32 cellular contexts compared by ENCODE assay signal in the genomic region with DNA sequence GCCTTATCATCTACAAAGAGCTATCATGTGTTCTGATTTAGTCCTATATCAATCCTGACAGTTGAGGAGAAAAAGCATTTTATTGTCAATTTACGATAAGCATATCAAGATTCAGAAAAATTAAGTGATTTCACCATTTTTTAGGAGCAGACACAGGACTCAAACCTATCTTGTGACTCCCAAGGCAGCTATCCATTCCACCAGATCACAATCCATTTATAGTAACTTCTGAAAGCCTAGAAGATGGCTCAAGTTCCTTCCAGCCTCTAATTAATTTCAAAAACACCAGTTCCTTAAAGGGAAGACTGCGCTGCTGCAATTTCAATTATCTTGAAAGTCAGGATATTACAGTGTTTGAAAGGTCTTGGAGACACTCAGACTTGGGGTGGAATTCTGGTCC.
"Had no signal": no experiment of that assay in that cellular context is flagged by ENCODE, and none has a peak within 500 bp of the region (broad histone marks: within the 10 kb centered on the region; RNA-seq: fewer than 3 reads in every experiment).

No MANE protein-coding gene starts in this region.

- H3K4me3 ChIP-seq: adrenal gland, ascending aorta, body of pancreas, breast epithelium, cardiac muscle cell had no signal

- H3K9me3 ChIP-seq: adrenal gland, ascending aorta, body of pancreas, breast epithelium had no signal

- H3K27me3 ChIP-seq: adrenal gland, ascending aorta, body of pancreas, brain microvascular endothelial cell, breast epithelium, cardiac muscle cell had no signal

- ATAC-seq: activated naive CD4-positive, alpha-beta T cell treated with anti-CD3 and anti-CD28 coated beads, Interleukin-2, amount 50 U/mL, for 72 hours; activated naive CD8-positive, alpha-beta T cell treated with anti-CD3 and anti-CD28 coated beads, Interleukin-2, amount 50 U/mL, for 24 hours; activated T-cell treated with anti-CD3 and anti-CD28 coated beads, Interleukin-2, amount 50 U/mL, for 4 hours; activated T-cell treated with anti-CD3 and anti-CD28 coated beads, Interleukin-2, amount 50 U/mL, for 72 hours; activated T-helper 17 cell treated with anti-CD3 and anti-CD28 coated beads, Interleukin-2, amount 50 U/mL, for 72 hours; body of pancreas had no signal

- H3K36me3 ChIP-seq: adrenal gland, ascending aorta, brain microvascular endothelial cell, breast epithelium, cardiac muscle cell had no signal

- H3K27ac ChIP-seq: adrenal gland, ascending aorta, body of pancreas, brain microvascular endothelial cell, breast epithelium, cardiac muscle cell had no signal

- H3K4me1 ChIP-seq: adrenal gland, ascending aorta, body of pancreas, breast epithelium had no signal

- DNase-seq: activated effector memory CD4-positive, alpha-beta T cell treated with anti-CD3 and anti-CD28 coated beads, Interleukin-2, amount 50 U/mL, for 16 hours; activated effector memory CD4-positive, alpha-beta T cell treated with Interleukin-2 at 50 U/mL for 16 hours; activated gamma-delta T cell; activated gamma-delta T cell treated with Interleukin-2 at 50 U/mL for 16 hours; activated naive CD4-positive, alpha-beta T cell; activated naive CD4-positive, alpha-beta T cell treated with anti-CD3 and anti-CD28 coated beads for 36 hours; activated naive CD4-positive, alpha-beta T cell treated with anti-CD3 and anti-CD28 coated beads, Interleukin-2, amount 10 ng/mL, durations not matched to agents 7 days and 5 days; activated naive CD4-positive, alpha-beta T cell treated with anti-CD3 and anti-CD28 coated beads, Interleukin-2, amount 50 U/mL, for 16 hours; activated naive CD4-positive, alpha-beta T cell treated with Interleukin-2 at 50 U/mL for 16 hours; activated naive CD8-positive, alpha-beta T cell treated with anti-CD3 and anti-CD28 coated beads for 36 hours; activated naive CD8-positive, alpha-beta T cell treated with anti-CD3 and anti-CD28 coated beads, Interleukin-2, amount 10 ng/mL, durations not matched to agents 7 days and 5 days; activated naive CD8-positive, alpha-beta T cell treated with anti-CD3 and anti-CD28 coated beads, Interleukin-2, amount 50 U/mL, for 24 hours; activated T-cell treated with anti-CD3 and anti-CD28 coated beads, Interleukin-2, amount 50 U/mL, for 1 hour; activated T-cell treated with anti-CD3 and anti-CD28 coated beads, Interleukin-2, amount 50 U/mL, for 24 hours; activated T-cell treated with anti-CD3 and anti-CD28 coated beads, Interleukin-2, amount 50 U/mL, for 4 hours; activated T-cell treated with anti-CD3 and anti-CD28 coated beads, Interleukin-2, amount 50 U/mL, for 48 hours; activated T-cell treated with anti-CD3 and anti-CD28 coated beads, Interleukin-2, amount 50 U/mL, for 72 hours; adrenal gland; amniotic stem cell; amygdala; anterior cingulate cortex; aorta; body of pancreas; brain microvascular endothelial cell; caudate nucleus; central memory CD4-positive, alpha-beta T cell; cerebellar nuclear complex had no signal
